ENCODE assay signal across 8 cellular contexts in the genomic region with DNA sequence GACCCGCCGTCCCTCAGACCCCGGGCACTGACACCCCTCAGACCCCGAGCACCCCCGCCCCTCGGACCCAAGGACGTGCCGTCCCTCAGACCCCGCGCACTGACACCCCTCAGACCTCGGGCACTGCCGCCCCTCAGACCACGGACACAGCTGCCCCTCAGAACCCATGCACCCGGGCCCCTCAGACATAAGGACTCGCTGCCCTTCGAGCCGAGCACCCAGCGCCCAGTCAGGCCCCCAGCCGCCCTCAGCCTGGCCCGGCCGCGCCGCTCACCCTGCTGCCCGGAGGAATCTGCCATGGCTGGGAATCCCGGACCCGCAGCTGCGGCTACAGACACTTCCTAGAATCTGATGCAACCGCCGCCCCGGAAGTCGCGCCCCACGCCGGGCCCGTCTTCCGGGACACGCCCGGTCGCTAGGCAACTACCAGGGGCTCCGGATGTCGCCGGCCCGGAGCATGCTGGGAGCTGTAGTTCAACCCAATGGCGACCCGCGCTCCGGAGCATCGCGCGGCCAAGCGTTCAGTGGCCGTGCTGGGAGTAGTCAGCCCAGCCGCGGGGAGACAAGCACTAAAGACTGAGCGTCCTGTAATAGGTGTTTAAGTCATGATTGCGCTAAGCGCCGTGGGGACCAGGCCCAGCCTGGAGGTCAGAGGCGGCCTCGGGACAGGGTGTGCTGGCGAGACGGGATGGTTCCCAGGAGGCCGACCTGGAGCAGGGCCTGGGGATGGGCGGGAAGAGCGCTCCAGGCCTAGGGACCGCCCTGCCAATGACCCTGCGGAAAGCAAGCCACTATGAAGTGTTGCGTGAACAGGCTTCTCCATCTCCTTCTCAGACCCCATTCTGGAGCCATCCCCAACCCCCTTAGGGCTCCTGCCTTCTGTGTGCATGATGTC. TPM values are rescaled to one million over a fixed set of nuclear protein-coding genes. Genes with fewer than 3 reads are reported as not detected.
DNase-seq lines count a peak whose midpoint lies in the region; TF ChIP-seq lines count a peak whose summit lies in the region.

A gene (minus strand): TSS at position 355 of the 895 bp plus-strand sequence. CDS start 56 bp downstream, at position 299.

- H3K18ac ChIP-seq in neuronal stem cell (ENCODE audit: low read length), result peak within 1 kb of the TSS; percentile 90

- H2BK12ac ChIP-seq in neuronal stem cell (ENCODE audit: low read length), result no peak within 1 kb of the TSS

- H3K9ac ChIP-seq in ES-I3 (ENCODE audit: low read depth, low read length) (peak within 1 kb of the TSS; percentile 83), MM.1S (ENCODE audit: low read length) (peak within 1 kb of the TSS; percentile 98), neuronal stem cell (ENCODE audit: low read depth, low read length, poor library complexity) (peak within 1 kb of the TSS; percentile 95)

- peak within 1 kb of the TSS; percentile 61 for H3K23ac ChIP-seq in neuronal stem cell (ENCODE audit: low read depth, low read length, poor library complexity)

- no peaks in the 10 kb centered on the region for H3K9me3 ChIP-seq in ES-I3 (ENCODE audit: control insufficient read depth, insufficient read depth, low read length)
- H3K9me3 ChIP-seq in HAP-1, result no peaks in the 10 kb centered on the region
- no peaks in the 10 kb centered on the region for H3K9me3 ChIP-seq in MM.1S (replicated peaks; ENCODE audit: insufficient read depth, low read length)
- H3K9me3 ChIP-seq in SJCRH30 (replicated peaks), result no peaks in the 10 kb centered on the region
- peaks cover 0 to 2% of the 10 kb centered on the region in 2 donors for H3K9me3 ChIP-seq in neuronal stem cell (replicated peaks in 1 of 2; ENCODE audit: control insufficient read depth in 2 of 2, insufficient read depth in 1 of 2, low read depth in 1 of 2, low read length in 2 of 2)

- no peaks in the 10 kb centered on the region for H3K9me2 ChIP-seq in MM.1S (replicated peaks; ENCODE audit: insufficient read depth, low read length)

- H2BK15ac ChIP-seq in neuronal stem cell (ENCODE audit: low read length), result no peak within 1 kb of the TSS

- H2AFZ ChIP-seq in MM.1S (ENCODE audit: low read length) (peak within 1 kb of the TSS; percentile 97), neuronal stem cell (ENCODE audit: low read length) (peak within 1 kb of the TSS; percentile 97)

- TF ChIP-seq CTCF in MM.1S (IDR thresholded peaks at IDR 0.05; ENCODE audit: low read length), result no peak
- no peak for TF ChIP-seq CTCF in subcutaneous adipose tissue (IDR thresholded peaks at IDR 0.05; ENCODE audit: low read depth)

- H3F3A ChIP-seq in MM.1S (ENCODE audit: insufficient read depth, low read length), result no peaks in the 10 kb centered on the region

- peak within 1 kb of the TSS; percentile 29 for H3K4ac ChIP-seq in neuronal stem cell (ENCODE audit: low read length)

- no peak within 1 kb of the TSS for H2BK5ac ChIP-seq in neuronal stem cell (ENCODE audit: low read length)

- no peak within 1 kb of the TSS for H2BK120ac ChIP-seq in neuronal stem cell (ENCODE audit: low read depth, low read length)

- no CpG with 5 or more reads among the region's 68 CpGs for WGBS in neuronal stem cell (ENCODE audit: extremely low coverage in 2 of 2, insufficient read length in 2 of 2, insufficient replicate concordance in 1 of 2), 2 donors

- peak within 1 kb of the TSS; percentile 56 for H2AK5ac ChIP-seq in neuronal stem cell (ENCODE audit: low read depth, low read length)

- H3K4me2 ChIP-seq in MM.1S (ENCODE audit: low read depth, low read length) (peak within 1 kb of the TSS; percentile 91), neuronal stem cell (ENCODE audit: insufficient read depth, low read length, poor library complexity, severe bottlenecking) (peak within 1 kb of the TSS; percentile 98)

- H3K27ac ChIP-seq in MM.1S (ENCODE audit: low read length) (peak within 1 kb of the TSS; percentile 67; the same call in 1 of the 2 replicates), SJCRH30 (peak within 1 kb of the TSS; percentile 73), neuronal stem cell (replicated peaks; ENCODE audit: low read length) (no peak within 1 kb of the TSS)

- H3K14ac ChIP-seq in neuronal stem cell (ENCODE audit: low read length), result no peak within 1 kb of the TSS

- in situ Hi-C loops in HAP-1 (cut with MboI; ENCODE audit: low sequenced_read_pairs), result loop anchor here (25.0 kb wide), 1 partner anchor 355 kb away; no protein-coding TSS in a partner anchor

- H3K36me3 ChIP-seq in ES-I3 (ENCODE audit: insufficient read depth, low read length), result no peaks in the 10 kb centered on the region
- peaks cover 24% of the 10 kb centered on the region for H3K36me3 ChIP-seq in HAP-1 (replicated peaks)
- no peaks in the 10 kb centered on the region for H3K36me3 ChIP-seq in MM.1S (replicated peaks; ENCODE audit: insufficient read depth, low read length)
- H3K36me3 ChIP-seq in SJCRH30, result no peaks in the 10 kb centered on the region
- H3K36me3 ChIP-seq in neuronal stem cell (replicated peaks in 1 of 2; ENCODE audit: control insufficient read depth in 2 of 2, insufficient read depth in 2 of 2, low read length in 2 of 2), result peaks cover 5 to 23% of the 10 kb centered on the region in 2 donors

- no peaks in the 10 kb centered on the region for H3K27me3 ChIP-seq in HAP-1 (ENCODE audit: low read depth)
- no peaks in the 10 kb centered on the region for H3K27me3 ChIP-seq in MM.1S (replicated peaks; ENCODE audit: insufficient read depth, low read length)
- no peaks in the 10 kb centered on the region for H3K27me3 ChIP-seq in SJCRH30
- no peaks in the 10 kb centered on the region for H3K27me3 ChIP-seq in neuronal stem cell (ENCODE audit: control insufficient read depth in 3 of 3, insufficient read depth in 3 of 3, low read depth in 1 of 3, low read length in 3 of 3)

- H3K79me2 ChIP-seq in MM.1S (ENCODE audit: low read length), result peaks cover 46% of the 10 kb centered on the region

- peaks cover 8% of the 10 kb centered on the region; the same call in 1 of the 2 replicates for H3K4me1 ChIP-seq in ES-I3 (ENCODE audit: insufficient read depth, low read length)
- peaks cover 14% of the 10 kb centered on the region for H3K4me1 ChIP-seq in HAP-1
- H3K4me1 ChIP-seq in MM.1S (ENCODE audit: low read length), result peaks cover 15% of the 10 kb centered on the region; the same call in 1 of the 2 replicates
- H3K4me1 ChIP-seq in SJCRH30, result 0 out of 2 replicates have a peak, but pooled peaks cover 4% of the 10 kb centered on the region
- peaks cover 8% of the 10 kb centered on the region in 2 donors for H3K4me1 ChIP-seq in neuronal stem cell (ENCODE audit: control insufficient read depth in 2 of 2, insufficient read depth in 1 of 2, low read depth in 1 of 2, low read length in 2 of 2)

- no peak within 1 kb of the TSS for H4K8ac ChIP-seq in neuronal stem cell (ENCODE audit: low read depth, low read length)

- DNase-seq in HAP-1 (ENCODE audit: low spot score in 2 of 2) (peak; percentile 90 to 97), MM.1S (peak; percentile 95), SJCRH30 (peak; percentile 94 to 95), foreskin melanocyte (peak; percentile 90), neuronal stem cell (ENCODE audit: low spot score) (peak; percentile 90)
- peak; percentile 92 for DNase-seq in activated gamma-delta T cell treated with anti-CD3 and anti-CD28 coated beads, Interleukin-2, amount 50 U/mL, for 16 hours (ENCODE audit: low read depth)

- peak within 1 kb of the TSS; percentile 77 for H4K91ac ChIP-seq in neuronal stem cell (ENCODE audit: low read depth, low read length, poor library complexity)

- peaks cover 10% of the 10 kb centered on the region for H3K79me1 ChIP-seq in neuronal stem cell (ENCODE audit: low read depth, low read length)

- no peaks in the 10 kb centered on the region for H4K20me1 ChIP-seq in MM.1S (ENCODE audit: insufficient read depth, low read length)

- H3K4me3 ChIP-seq in HAP-1, result peak within 1 kb of the TSS; percentile 100
- peak within 1 kb of the TSS; percentile 100 for H3K4me3 ChIP-seq in MM.1S (ENCODE audit: low read length)
- peak within 1 kb of the TSS; percentile 98 for H3K4me3 ChIP-seq in SJCRH30
- peak within 1 kb of the TSS; percentile 84 to 96 for H3K4me3 ChIP-seq in neuronal stem cell (ENCODE audit: low read length in 2 of 2)

RNA-seq across cellular contexts. Expression of the gene that starts here (rescaled TPM):
- 25.0 and 32.0 TPM in 2 replicates for total RNA-seq in SJCRH30 (2014; rRNA removed; shearing (Covaris generic))
- polyA plus RNA-seq in neuronal stem cell (2013, experiment 1 of 2), result 21.3 TPM
- 20.1 TPM for polyA plus RNA-seq in neuronal stem cell (2013, experiment 2 of 2)
- 10 to 100 TPM; 30.4 to 59.5 (median 36.1) TPM for total RNA-seq in subcutaneous adipose tissue
